In the genomic region with DNA sequence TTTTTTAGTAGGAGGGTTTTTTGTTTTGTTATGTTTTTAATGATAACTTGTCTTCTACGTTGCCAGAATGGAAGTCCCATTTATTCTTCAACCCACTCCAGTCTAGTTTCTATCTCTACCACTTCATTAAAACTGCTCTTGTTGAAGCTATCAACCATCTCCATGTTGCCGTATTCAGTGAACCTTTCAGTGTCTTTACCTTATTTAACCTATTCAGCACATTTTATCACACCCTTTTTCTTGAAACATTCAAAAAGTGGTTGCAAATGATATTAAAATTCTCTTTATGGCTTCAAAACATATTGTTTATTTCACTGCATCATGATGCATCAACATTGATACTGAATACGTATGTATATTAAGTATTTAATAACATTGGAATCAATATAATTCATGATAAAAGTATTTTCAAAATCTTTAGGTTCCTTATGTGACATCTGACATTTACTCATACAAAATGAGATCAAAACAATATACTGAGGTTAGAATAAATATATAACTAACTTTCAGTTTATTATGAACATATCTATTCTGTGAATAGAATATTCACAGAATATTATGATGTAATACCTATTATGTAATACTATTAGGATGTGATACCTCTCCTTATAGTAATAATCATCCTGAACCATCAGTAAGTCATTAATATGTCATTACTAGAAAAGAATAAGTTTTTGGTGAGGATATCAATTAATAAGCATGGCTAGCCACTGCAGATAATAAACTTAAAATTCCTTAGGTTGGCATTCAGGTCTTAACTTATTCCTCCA, we compare ENCODE assay signal across 3 cellular contexts.
TF ChIP-seq lines count a peak whose summit lies in the region.

No MANE protein-coding gene starts in this region.

TF ChIP-seq in A549, 52 proteins besides CTCF, POLR2A, EP300 and RAD21:
- TF ChIP-seq, protein P1, sequence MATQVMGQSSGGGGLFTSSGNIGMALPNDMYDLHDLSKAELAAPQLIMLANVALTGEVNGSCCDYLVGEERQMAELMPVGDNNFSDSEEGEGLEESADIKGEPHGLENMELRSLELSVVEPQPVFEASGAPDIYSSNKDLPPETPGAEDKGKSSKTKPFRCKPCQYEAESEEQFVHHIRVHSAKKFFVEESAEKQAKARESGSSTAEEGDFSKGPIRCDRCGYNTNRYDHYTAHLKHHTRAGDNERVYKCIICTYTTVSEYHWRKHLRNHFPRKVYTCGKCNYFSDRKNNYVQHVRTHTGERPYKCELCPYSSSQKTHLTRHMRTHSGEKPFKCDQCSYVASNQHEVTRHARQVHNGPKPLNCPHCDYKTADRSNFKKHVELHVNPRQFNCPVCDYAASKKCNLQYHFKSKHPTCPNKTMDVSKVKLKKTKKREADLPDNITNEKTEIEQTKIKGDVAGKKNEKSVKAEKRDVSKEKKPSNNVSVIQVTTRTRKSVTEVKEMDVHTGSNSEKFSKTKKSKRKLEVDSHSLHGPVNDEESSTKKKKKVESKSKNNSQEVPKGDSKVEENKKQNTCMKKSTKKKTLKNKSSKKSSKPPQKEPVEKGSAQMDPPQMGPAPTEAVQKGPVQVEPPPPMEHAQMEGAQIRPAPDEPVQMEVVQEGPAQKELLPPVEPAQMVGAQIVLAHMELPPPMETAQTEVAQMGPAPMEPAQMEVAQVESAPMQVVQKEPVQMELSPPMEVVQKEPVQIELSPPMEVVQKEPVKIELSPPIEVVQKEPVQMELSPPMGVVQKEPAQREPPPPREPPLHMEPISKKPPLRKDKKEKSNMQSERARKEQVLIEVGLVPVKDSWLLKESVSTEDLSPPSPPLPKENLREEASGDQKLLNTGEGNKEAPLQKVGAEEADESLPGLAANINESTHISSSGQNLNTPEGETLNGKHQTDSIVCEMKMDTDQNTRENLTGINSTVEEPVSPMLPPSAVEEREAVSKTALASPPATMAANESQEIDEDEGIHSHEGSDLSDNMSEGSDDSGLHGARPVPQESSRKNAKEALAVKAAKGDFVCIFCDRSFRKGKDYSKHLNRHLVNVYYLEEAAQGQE (IDR thresholded peaks at IDR 0.05): no peak
- TF ChIP-seq MAFK (IDR thresholded peaks at IDR 0.05; ENCODE audit: partially characterized antibody) (peak; percentile 60), HOXA7 (CRISPR knock-in tag; IDR thresholded peaks at IDR 0.05) (no peak)

TF ChIP-seq in HEK293, 187 proteins besides CTCF, POLR2A, EP300 and RAD21:
- no peak for TF ChIP-seq ZNF175 (tag by site-specific recombination; IDR thresholded peaks at IDR 0.05)
- TF ChIP-seq, protein P2, sequence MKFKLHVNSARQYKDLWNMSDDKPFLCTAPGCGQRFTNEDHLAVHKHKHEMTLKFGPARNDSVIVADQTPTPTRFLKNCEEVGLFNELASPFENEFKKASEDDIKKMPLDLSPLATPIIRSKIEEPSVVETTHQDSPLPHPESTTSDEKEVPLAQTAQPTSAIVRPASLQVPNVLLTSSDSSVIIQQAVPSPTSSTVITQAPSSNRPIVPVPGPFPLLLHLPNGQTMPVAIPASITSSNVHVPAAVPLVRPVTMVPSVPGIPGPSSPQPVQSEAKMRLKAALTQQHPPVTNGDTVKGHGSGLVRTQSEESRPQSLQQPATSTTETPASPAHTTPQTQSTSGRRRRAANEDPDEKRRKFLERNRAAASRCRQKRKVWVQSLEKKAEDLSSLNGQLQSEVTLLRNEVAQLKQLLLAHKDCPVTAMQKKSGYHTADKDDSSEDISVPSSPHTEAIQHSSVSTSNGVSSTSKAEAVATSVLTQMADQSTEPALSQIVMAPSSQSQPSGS (tag by site-specific recombination; IDR thresholded peaks at IDR 0.05; ENCODE audit: low read depth): peak; percentile 34; the same call in 1 of the 2 replicates
TF ChIP-seq in HEK293: peak in this region for 1.

TF ChIP-seq in K562, 482 proteins besides CTCF, POLR2A, EP300 and RAD21 (continues in another document):
- TF ChIP-seq, protein P3, sequence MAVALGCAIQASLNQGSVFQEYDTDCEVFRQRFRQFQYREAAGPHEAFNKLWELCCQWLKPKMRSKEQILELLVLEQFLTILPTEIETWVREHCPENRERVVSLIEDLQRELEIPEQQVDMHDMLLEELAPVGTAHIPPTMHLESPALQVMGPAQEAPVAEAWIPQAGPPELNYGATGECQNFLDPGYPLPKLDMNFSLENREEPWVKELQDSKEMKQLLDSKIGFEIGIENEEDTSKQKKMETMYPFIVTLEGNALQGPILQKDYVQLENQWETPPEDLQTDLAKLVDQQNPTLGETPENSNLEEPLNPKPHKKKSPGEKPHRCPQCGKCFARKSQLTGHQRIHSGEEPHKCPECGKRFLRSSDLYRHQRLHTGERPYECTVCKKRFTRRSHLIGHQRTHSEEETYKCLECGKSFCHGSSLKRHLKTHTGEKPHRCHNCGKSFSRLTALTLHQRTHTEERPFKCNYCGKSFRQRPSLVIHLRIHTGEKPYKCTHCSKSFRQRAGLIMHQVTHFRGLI (CRISPR knock-in tag; IDR thresholded peaks at IDR 0.05): no peak
- TF ChIP-seq RBM14 (IDR thresholded peaks at IDR 0.05; ENCODE audit: borderline replicate concordance, insufficient read depth, low read depth, low read length): no peak
- TF ChIP-seq NFRKB (IDR thresholded peaks at IDR 0.05; ENCODE audit: low read depth): no peak
- TF ChIP-seq ZNF316 (IDR thresholded peaks at IDR 0.05): peak; percentile 79
- no peak for TF ChIP-seq ETS2 (tag; IDR thresholded peaks at IDR 0.05; ENCODE audit: borderline replicate concordance, poor library complexity, severe bottlenecking)
- TF ChIP-seq, protein P4, sequence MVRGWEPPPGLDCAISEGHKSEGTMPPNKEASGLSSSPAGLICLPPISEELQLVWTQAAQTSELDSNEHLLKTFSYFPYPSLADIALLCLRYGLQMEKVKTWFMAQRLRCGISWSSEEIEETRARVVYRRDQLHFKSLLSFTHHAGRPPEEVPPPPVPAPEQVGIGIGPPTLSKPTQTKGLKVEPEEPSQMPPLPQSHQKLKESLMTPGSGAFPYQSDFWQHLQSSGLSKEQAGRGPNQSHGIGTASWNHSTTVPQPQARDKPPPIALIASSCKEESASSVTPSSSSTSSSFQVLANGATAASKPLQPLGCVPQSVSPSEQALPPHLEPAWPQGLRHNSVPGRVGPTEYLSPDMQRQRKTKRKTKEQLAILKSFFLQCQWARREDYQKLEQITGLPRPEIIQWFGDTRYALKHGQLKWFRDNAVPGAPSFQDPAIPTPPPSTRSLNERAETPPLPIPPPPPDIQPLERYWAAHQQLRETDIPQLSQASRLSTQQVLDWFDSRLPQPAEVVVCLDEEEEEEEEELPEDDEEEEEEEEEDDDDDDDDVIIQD (CRISPR knock-in tag; IDR thresholded peaks at IDR 0.05): no peak
- TF ChIP-seq, protein P5, sequence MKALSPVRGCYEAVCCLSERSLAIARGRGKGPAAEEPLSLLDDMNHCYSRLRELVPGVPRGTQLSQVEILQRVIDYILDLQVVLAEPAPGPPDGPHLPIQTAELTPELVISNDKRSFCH (CRISPR knock-in tag; IDR thresholded peaks at IDR 0.05): no peak
- TF ChIP-seq, protein P5 (tag; IDR thresholded peaks at IDR 0.05): no peak
- no peak for TF ChIP-seq BRD9 (IDR thresholded peaks at IDR 0.05; ENCODE audit: low read depth, partially characterized antibody)
- TF ChIP-seq CC2D1A (IDR thresholded peaks at IDR 0.05): no peak
- TF ChIP-seq, protein P6, sequence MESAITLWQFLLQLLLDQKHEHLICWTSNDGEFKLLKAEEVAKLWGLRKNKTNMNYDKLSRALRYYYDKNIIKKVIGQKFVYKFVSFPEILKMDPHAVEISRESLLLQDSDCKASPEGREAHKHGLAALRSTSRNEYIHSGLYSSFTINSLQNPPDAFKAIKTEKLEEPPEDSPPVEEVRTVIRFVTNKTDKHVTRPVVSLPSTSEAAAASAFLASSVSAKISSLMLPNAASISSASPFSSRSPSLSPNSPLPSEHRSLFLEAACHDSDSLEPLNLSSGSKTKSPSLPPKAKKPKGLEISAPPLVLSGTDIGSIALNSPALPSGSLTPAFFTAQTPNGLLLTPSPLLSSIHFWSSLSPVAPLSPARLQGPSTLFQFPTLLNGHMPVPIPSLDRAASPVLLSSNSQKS (CRISPR knock-in tag; IDR thresholded peaks at IDR 0.05): no peak
- no peak for TF ChIP-seq ARID2 (IDR thresholded peaks at IDR 0.05)
- peak; percentile 57 for TF ChIP-seq CEBPB (tag; IDR thresholded peaks at IDR 0.05)
- TF ChIP-seq ZC3H8 (IDR thresholded peaks at IDR 0.05): no peak
- no peak for TF ChIP-seq ZNF347 (CRISPR knock-in tag; IDR thresholded peaks at IDR 0.05; ENCODE audit: low read depth)
- TF ChIP-seq CHD2 (IDR thresholded peaks at IDR 0.05; ENCODE audit: low read depth, low read length): no peak
- TF ChIP-seq TAF1 (IDR thresholded peaks at IDR 0.05; ENCODE audit: control insufficient read depth, extremely low read depth, insufficient read depth, low read length, severe bottlenecking): no peak
- TF ChIP-seq ZNF232 (CRISPR knock-in tag; IDR thresholded peaks at IDR 0.05): no peak
- no peak for TF ChIP-seq HNRNPUL1 (IDR thresholded peaks at IDR 0.05; ENCODE audit: low read length)
- TF ChIP-seq MAFK (IDR thresholded peaks at IDR 0.05; ENCODE audit: low read length): no peak
- TF ChIP-seq ZNF175 (CRISPR knock-in tag; IDR thresholded peaks at IDR 0.05; ENCODE audit: low read depth): no peak
- no peak for TF ChIP-seq STAT5B (CRISPR knock-in tag; IDR thresholded peaks at IDR 0.05)
- TF ChIP-seq SIRT6 (IDR thresholded peaks at IDR 0.05; ENCODE audit: low read depth, low read length): no peak
- TF ChIP-seq MTA3 (IDR thresholded peaks at IDR 0.05; ENCODE audit: borderline replicate concordance): no peak
- TF ChIP-seq MYC (IDR thresholded peaks at IDR 0.05; ENCODE audit: low read depth, low read length): no peak
- TF ChIP-seq MYC (CRISPR knock-in tag; IDR thresholded peaks at IDR 0.05; ENCODE audit: borderline replicate concordance, low read depth): no peak
- TF ChIP-seq, protein P7, sequence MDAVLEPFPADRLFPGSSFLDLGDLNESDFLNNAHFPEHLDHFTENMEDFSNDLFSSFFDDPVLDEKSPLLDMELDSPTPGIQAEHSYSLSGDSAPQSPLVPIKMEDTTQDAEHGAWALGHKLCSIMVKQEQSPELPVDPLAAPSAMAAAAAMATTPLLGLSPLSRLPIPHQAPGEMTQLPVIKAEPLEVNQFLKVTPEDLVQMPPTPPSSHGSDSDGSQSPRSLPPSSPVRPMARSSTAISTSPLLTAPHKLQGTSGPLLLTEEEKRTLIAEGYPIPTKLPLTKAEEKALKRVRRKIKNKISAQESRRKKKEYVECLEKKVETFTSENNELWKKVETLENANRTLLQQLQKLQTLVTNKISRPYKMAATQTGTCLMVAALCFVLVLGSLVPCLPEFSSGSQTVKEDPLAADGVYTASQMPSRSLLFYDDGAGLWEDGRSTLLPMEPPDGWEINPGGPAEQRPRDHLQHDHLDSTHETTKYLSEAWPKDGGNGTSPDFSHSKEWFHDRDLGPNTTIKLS (IDR thresholded peaks at IDR 0.05; ENCODE audit: borderline replicate concordance, low read depth): no peak
- TF ChIP-seq ELF1 (tag; IDR thresholded peaks at IDR 0.05): no peak
- no peak for TF ChIP-seq ETV5 (CRISPR knock-in tag; IDR thresholded peaks at IDR 0.05; ENCODE audit: low read depth)
- no peak for TF ChIP-seq PHB2 (IDR thresholded peaks at IDR 0.05; ENCODE audit: low read depth)
- no peak for TF ChIP-seq RBM34 (IDR thresholded peaks at IDR 0.05; ENCODE audit: borderline replicate concordance, insufficient read depth, low read length)
- no peak for TF ChIP-seq TGIF2 (CRISPR knock-in tag; IDR thresholded peaks at IDR 0.05)
- peak; percentile 56; the same call in 1 of the 2 replicates for TF ChIP-seq MAFG (tag; conservative IDR thresholded peaks at IDR 0.05)
- peak; percentile 42; the same call in 1 of the 2 replicates for TF ChIP-seq MAFF (IDR thresholded peaks at IDR 0.05; ENCODE audit: low read length)
- TF ChIP-seq NFE2 (IDR thresholded peaks at IDR 0.05; ENCODE audit: low read depth): no peak
- TF ChIP-seq, protein P8, sequence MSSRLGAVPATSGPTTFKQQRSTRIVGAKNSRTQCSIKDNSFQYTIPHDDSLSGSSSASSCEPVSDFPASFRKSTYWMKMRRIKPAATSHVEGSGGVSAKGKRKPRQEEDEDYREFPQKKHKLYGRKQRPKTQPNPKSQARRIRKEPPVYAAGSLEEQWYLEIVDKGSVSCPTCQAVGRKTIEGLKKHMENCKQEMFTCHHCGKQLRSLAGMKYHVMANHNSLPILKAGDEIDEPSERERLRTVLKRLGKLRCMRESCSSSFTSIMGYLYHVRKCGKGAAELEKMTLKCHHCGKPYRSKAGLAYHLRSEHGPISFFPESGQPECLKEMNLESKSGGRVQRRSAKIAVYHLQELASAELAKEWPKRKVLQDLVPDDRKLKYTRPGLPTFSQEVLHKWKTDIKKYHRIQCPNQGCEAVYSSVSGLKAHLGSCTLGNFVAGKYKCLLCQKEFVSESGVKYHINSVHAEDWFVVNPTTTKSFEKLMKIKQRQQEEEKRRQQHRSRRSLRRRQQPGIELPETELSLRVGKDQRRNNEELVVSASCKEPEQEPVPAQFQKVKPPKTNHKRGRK (tag; IDR thresholded peaks at IDR 0.05): no peak
- TF ChIP-seq, protein P9, sequence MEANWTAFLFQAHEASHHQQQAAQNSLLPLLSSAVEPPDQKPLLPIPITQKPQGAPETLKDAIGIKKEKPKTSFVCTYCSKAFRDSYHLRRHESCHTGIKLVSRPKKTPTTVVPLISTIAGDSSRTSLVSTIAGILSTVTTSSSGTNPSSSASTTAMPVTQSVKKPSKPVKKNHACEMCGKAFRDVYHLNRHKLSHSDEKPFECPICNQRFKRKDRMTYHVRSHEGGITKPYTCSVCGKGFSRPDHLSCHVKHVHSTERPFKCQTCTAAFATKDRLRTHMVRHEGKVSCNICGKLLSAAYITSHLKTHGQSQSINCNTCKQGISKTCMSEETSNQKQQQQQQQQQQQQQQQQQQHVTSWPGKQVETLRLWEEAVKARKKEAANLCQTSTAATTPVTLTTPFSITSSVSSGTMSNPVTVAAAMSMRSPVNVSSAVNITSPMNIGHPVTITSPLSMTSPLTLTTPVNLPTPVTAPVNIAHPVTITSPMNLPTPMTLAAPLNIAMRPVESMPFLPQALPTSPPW (CRISPR knock-in tag; IDR thresholded peaks at IDR 0.05): no peak
- no peak for TF ChIP-seq ZNF551 (CRISPR knock-in tag; IDR thresholded peaks at IDR 0.05)
- no peak for TF ChIP-seq SMAD3 (CRISPR knock-in tag; conservative IDR thresholded peaks at IDR 0.05)
- TF ChIP-seq HDAC6 (IDR thresholded peaks at IDR 0.05; ENCODE audit: low read depth, low read length): no peak
- TF ChIP-seq HLTF (IDR thresholded peaks at IDR 0.05): no peak
- TF ChIP-seq NCOA4 (IDR thresholded peaks at IDR 0.05; ENCODE audit: partially characterized antibody): no peak
- TF ChIP-seq CEBPG (CRISPR knock-in tag; IDR thresholded peaks at IDR 0.05): no peak
- peak; percentile 42 to 78; a peak in 3 of 4 replicates for TF ChIP-seq CEBPG (tag; conservative IDR thresholded peaks at IDR 0.05 in 1 of 2, IDR thresholded peaks at IDR 0.05 in 1 of 2)
- TF ChIP-seq RFX7 (CRISPR knock-in tag; IDR thresholded peaks at IDR 0.05): no peak
- peak; percentile 70 for TF ChIP-seq C11orf30 (IDR thresholded peaks at IDR 0.05; ENCODE audit: low read depth)
- TF ChIP-seq, protein P10, sequence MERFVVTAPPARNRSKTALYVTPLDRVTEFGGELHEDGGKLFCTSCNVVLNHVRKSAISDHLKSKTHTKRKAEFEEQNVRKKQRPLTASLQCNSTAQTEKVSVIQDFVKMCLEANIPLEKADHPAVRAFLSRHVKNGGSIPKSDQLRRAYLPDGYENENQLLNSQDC (CRISPR knock-in tag; IDR thresholded peaks at IDR 0.05): no peak
